ENCODE assay signal across 8 cellular contexts in the genomic region with DNA sequence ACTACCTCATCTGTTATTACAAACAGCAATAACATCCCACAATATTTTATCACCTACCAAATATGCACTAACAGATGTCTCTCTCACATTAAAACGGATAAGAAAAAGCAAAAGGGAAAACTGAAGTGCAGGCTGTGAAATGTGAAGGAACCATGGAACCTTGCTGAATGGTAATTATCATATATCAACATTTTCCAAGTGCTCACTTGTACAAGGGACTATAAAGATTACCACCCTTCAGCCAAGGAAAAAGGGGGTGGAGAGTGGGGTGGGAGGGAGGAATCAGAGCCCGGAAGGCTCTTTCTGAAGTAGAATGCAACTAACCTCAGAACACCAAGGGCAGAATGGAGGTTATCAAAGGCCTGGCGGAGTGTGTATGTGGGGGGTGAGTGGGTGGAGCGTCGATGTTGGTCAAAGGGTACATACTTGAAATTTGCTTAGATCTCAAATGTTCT. TPM values are rescaled to one million over a fixed set of nuclear protein-coding genes. Genes with fewer than 3 reads are reported as not detected.
DNase-seq lines count a peak whose midpoint lies in the region; ATAC-seq, FAIRE-seq and TF ChIP-seq lines count a peak whose summit lies in the region.

No MANE protein-coding gene starts in this region.

- H3K27ac ChIP-seq in DOHH2 (ENCODE audit: low read depth, low read length) (no peak overlapping the region), OCI-LY3 (ENCODE audit: low read length) (no peak overlapping the region), kidney (ENCODE audit: low read depth in 2 of 2, low read length in 2 of 2) (no peak overlapping the region), testis (peak overlapping the region in 1 of 2 donors; percentile 98)

- H3K79me2 ChIP-seq in DOHH2 (ENCODE audit: control insufficient read depth, low read length), result peaks cover 43% of the 10 kb centered on the region
- peaks cover 42% of the 10 kb centered on the region for H3K79me2 ChIP-seq in OCI-LY3 (ENCODE audit: low read length)

- peak; percentile 67 for DNase-seq in amniotic epithelial cell (ENCODE audit: low read depth)
- no peak for DNase-seq in kidney
- DNase-seq in testis, result peak; percentile 43
- DNase-seq in posterior cingulate gyrus, result no peak
- DNase-seq in NCI-H345 (lab: John Stamatoyannopoulos, UW), result no peak

- H3K9me3 ChIP-seq in DOHH2 (ENCODE audit: control insufficient read depth, insufficient read depth, low read length), result no peaks in the 10 kb centered on the region
- H3K9me3 ChIP-seq in OCI-LY3 (ENCODE audit: insufficient read depth, low read length), result no peaks in the 10 kb centered on the region
- no peaks in the 10 kb centered on the region for H3K9me3 ChIP-seq in kidney (ENCODE audit: control insufficient read depth in 1 of 2, low read length in 2 of 2)
- no peaks in the 10 kb centered on the region for H3K9me3 ChIP-seq in testis

- ATAC-seq in GM21619 (IDR thresholded peaks at IDR 0.05; ENCODE audit: unreplicated experiment), result no peak

- H3K4me1 ChIP-seq in DOHH2 (ENCODE audit: control insufficient read depth, low read length) (peaks cover 13% of the 10 kb centered on the region), OCI-LY3 (ENCODE audit: low read length) (peaks cover 9% of the 10 kb centered on the region; the same call in 1 of the 2 replicates), kidney (ENCODE audit: control insufficient read depth in 1 of 2, insufficient read depth in 1 of 2, low read depth in 1 of 2, low read length in 2 of 2) (peaks cover 0 to 3% of the 10 kb centered on the region in 2 donors), testis (peaks cover 8% of the 10 kb centered on the region)

- no peaks in the 10 kb centered on the region; the same call in 1 of the 2 replicates for H3F3A ChIP-seq in DOHH2 (ENCODE audit: control insufficient read depth, insufficient read depth)

- FAIRE-seq in kidney (lab: Jason Lieb, UNC), result no peak

- H2AFZ ChIP-seq in OCI-LY3 (ENCODE audit: low read depth, low read length), result no peak overlapping the region

- TF ChIP-seq CTCF in DOHH2 (IDR thresholded peaks at IDR 0.05; ENCODE audit: low read depth, low read length, poor library complexity, severe bottlenecking) (no peak), OCI-LY3 (IDR thresholded peaks at IDR 0.05; ENCODE audit: low read depth, low read length) (no peak), kidney (IDR thresholded peaks at IDR 0.05; ENCODE audit: borderline replicate concordance, extremely low read depth, insufficient read depth) (no peak), testis (IDR thresholded peaks at IDR 0.05) (no peak)

- TF ChIP-seq POLR2A in testis (IDR thresholded peaks at IDR 0.05), result no peak

- H4K20me1 ChIP-seq in DOHH2 (ENCODE audit: control insufficient read depth, insufficient read depth, low read depth, low read length), result no peaks in the 10 kb centered on the region
- no peaks in the 10 kb centered on the region for H4K20me1 ChIP-seq in OCI-LY3 (ENCODE audit: insufficient read depth, low read length)

- H3K36me3 ChIP-seq in DOHH2 (ENCODE audit: control insufficient read depth, low read length) (peaks cover 5% of the 10 kb centered on the region), OCI-LY3 (replicated peaks; ENCODE audit: low read depth, low read length) (peaks cover 8% of the 10 kb centered on the region), kidney (ENCODE audit: control insufficient read depth in 1 of 2, insufficient read depth in 2 of 2, low read length in 2 of 2) (no peaks in the 10 kb centered on the region), testis (ENCODE audit: low read depth, missing control alignments) (no peaks in the 10 kb centered on the region)

- H3K4me2 ChIP-seq in DOHH2 (ENCODE audit: low read length) (peak overlapping the region; percentile 62), OCI-LY3 (ENCODE audit: low read length) (peak overlapping the region; percentile 88)

- H3K9me2 ChIP-seq in DOHH2 (replicated peaks; ENCODE audit: control insufficient read depth, low read length), result no peaks in the 10 kb centered on the region

- intact Hi-C loops in kidney (cut with DNase I), result no loop called here
- intact Hi-C loops in testis (cut with DNase I; ENCODE audit: low total_unique reads), result no loop called here
- intact Hi-C loops in posterior cingulate gyrus (cut with DNase I), result no loop called here

- peak overlapping the region; percentile 95 for H3K9ac ChIP-seq in OCI-LY3 (ENCODE audit: low read length)
- no peak overlapping the region for H3K9ac ChIP-seq in kidney (ENCODE audit: low read length in 2 of 2)

- WGBS in testis, 2 donors, result 7 to 15% methylated on average over 5 of the region's 5 CpGs

- H3K4me3 ChIP-seq in DOHH2 (ENCODE audit: low read length) (peak overlapping the region; percentile 82), OCI-LY3 (ENCODE audit: low read length) (peak overlapping the region; percentile 84), kidney (ENCODE audit: low read length in 2 of 2) (peak overlapping the region; percentile 52 to 87), testis (peak overlapping the region; percentile 98 to 100)

- H3K27me3 ChIP-seq in DOHH2 (ENCODE audit: control insufficient read depth, low read length) (no peaks in the 10 kb centered on the region), OCI-LY3 (ENCODE audit: low read depth, low read length) (no peaks in the 10 kb centered on the region), testis (no peaks in the 10 kb centered on the region)

RNA-seq across cellular contexts. Expression of gene SNX6, which starts 1.2 kb away (rescaled TPM):
- 83.2 TPM for total RNA-seq in kidney
- polyA plus RNA-seq in kidney (ENCODE audit: insufficient read depth, low read depth, low replicate concordance), result 46.1 TPM
- 100 to 1,000 TPM; 105 to 123 TPM for total RNA-seq in testis
- polyA plus RNA-seq in testis (ENCODE audit: insufficient read depth, low read depth, low replicate concordance), result 74.8 TPM

Comparison
In these comparisons a context has a peak if more than half of its experiments do, and no peak if none do; other contexts are left out.
1. DNase-seq: peak in amniotic epithelial cell (single experiment) and testis (single experiment); none in kidney (single experiment), posterior cingulate gyrus (0 of 10) and NCI-H345 (single experiment).
2. Peak in every context shown above with its lines, with median percentiles within 50 percentile points of each other: H3K4me3 ChIP-seq.